Comparison of ENCODE assay signal across 10 cellular contexts in genomic region chr11:93131709-93132108, GRCh38.
DNase-seq lines count a peak whose midpoint lies in the region; ATAC-seq and TF ChIP-seq lines count a peak whose summit lies in the region.
"Had no signal": no experiment of that assay in that cellular context is flagged by ENCODE, and none has a peak within 500 bp of the region (broad histone marks: within the 10 kb centered on the region; RNA-seq: fewer than 3 reads in every experiment).

No MANE protein-coding gene starts in this region.

- intact Hi-C loops in mucosa of descending colon (cut with DNase I, micrococcal nuclease): no loop called here

- no peak overlapping the region for H3K4me3 ChIP-seq in mucosa of descending colon
- H3K4me3 ChIP-seq: tibial nerve had no signal

- TF ChIP-seq CTCF in GM12872 (IDR thresholded peaks at IDR 0.05; ENCODE audit: insufficient read depth, low read depth, low read length) (0 out of 3 replicates have a peak, but pooled peaks have one; percentile 13), mucosa of descending colon (IDR thresholded peaks at IDR 0.05) (no peak)

- H3K4me1 ChIP-seq in mucosa of descending colon (ENCODE audit: low read depth): no peaks in the 10 kb centered on the region
- H3K4me1 ChIP-seq: tibial nerve had no signal

- ATAC-seq in mucosa of descending colon (peak; percentile 60), HG03378 (IDR thresholded peaks at IDR 0.05; ENCODE audit: unreplicated experiment) (no peak)
- ATAC-seq: natural killer cell had no signal

- DNase-seq in NCI-H1092 treated with DMSO at 0.1 percent for 48 hours (lab: John Stamatoyannopoulos, UW) (peak; percentile 90), RKO (ENCODE audit: low spot score) (peak; percentile 10), mucosa of descending colon (no peak), T-helper 2 cell (no peak), AG08395 (ENCODE audit: low spot score) (no peak)
- DNase-seq: natural killer cell; stimulated activated CD4-positive, alpha-beta T cell treated with anti-CD3 and anti-CD28 coated beads, Interleukin-4, amount 100 ng/mL, for 4 hours had no signal

- H3K36me3 ChIP-seq in mucosa of descending colon (ENCODE audit: low read depth): no peaks in the 10 kb centered on the region
- H3K36me3 ChIP-seq: tibial nerve had no signal

- H3K9me3 ChIP-seq in mucosa of descending colon: no peaks in the 10 kb centered on the region
- H3K9me3 ChIP-seq: tibial nerve had no signal

Comparison
In these comparisons a context has a peak if more than half of its experiments do, and no peak if none do; other contexts are left out.
1. DNase-seq: peak in NCI-H1092 treated with DMSO at 0.1 percent for 48 hours (single experiment) and RKO (single experiment); none in mucosa of descending colon (0 of 3), T-helper 2 cell (0 of 5) and AG08395 (single experiment).